Comparison of ENCODE assay signal across 11 cellular contexts in the genomic region with DNA sequence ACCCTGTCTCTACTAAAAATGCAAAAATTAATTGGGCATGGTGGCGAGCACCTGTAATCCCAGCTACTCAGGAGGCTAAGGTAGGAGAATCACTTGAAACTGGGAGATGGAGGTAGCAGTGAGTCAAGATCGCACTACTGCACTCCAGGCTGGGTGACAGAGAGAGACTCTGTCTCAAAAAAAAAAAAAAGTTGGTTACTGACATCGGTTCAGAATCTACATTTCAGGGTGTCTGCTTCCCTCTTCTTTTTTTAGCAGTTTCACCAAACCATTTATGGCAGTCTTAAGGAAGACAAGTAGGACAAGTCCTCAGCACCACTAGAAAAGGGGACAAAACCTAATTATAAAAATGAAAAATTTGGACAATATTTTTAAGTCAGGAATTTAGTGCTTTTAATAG. TPM values are rescaled to one million over a fixed set of nuclear protein-coding genes. Genes with fewer than 3 reads are reported as not detected.
DNase-seq lines count a peak whose midpoint lies in the region; ATAC-seq and TF ChIP-seq lines count a peak whose summit lies in the region.
"Had no signal": no experiment of that assay in that cellular context is flagged by ENCODE, and none has a peak within 500 bp of the region (broad histone marks: within the 10 kb centered on the region; RNA-seq: fewer than 3 reads in every experiment).

No MANE protein-coding gene starts in this region.

- intact Hi-C loops in left ventricle myocardium inferior (cut with micrococcal nuclease) (no loop called here), left cardiac atrium (cut with DNase I) (loop anchor here in 1 of 2 donors (5.0 kb wide), 2 partner anchors 69 to 104 kb away; partner anchors contain the start of genes RHOA and TCTA), esophagus squamous epithelium (cut with DNase I) (no loop called here)

- TF ChIP-seq POLR2A in esophagus squamous epithelium (IDR thresholded peaks at IDR 0.05): no peak
- peak in 1 of 4 donors; percentile 6 for TF ChIP-seq POLR2A in upper lobe of left lung (IDR thresholded peaks at IDR 0.05)

- H3K4me3 ChIP-seq in left ventricle myocardium inferior (no peak overlapping the region), OCI-LY1 (ENCODE audit: low read depth, low read length, poor library complexity, severe bottlenecking) (no peak overlapping the region), esophagus squamous epithelium (no peak overlapping the region), upper lobe of left lung (no peak overlapping the region)

- ATAC-seq in left cardiac atrium: no peak
- no peak for ATAC-seq in upper lobe of left lung (ENCODE audit: low FRiP score in 2 of 2)
- ATAC-seq in HG03025 (IDR thresholded peaks at IDR 0.05; ENCODE audit: low FRiP score, unreplicated experiment): no peak

- no peaks in the 10 kb centered on the region for H3K9me2 ChIP-seq in OCI-LY1 (ENCODE audit: low read depth, low read length)

- H3K27ac ChIP-seq in left ventricle myocardium inferior (replicated peaks) (peak overlapping the region; percentile 94), OCI-LY1 (ENCODE audit: low read depth, low read length, poor library complexity, severe bottlenecking) (peak overlapping the region; percentile 99), esophagus squamous epithelium (peak overlapping the region in 3 of 4 donors; percentile 40 to 95 (median 53)), upper lobe of left lung (peak overlapping the region; percentile 94 to 99 (median 96))

- no peak overlapping the region for H2AFZ ChIP-seq in OCI-LY1 (ENCODE audit: low read length)

- H3K79me2 ChIP-seq in OCI-LY1 (ENCODE audit: insufficient read depth, low read length): peaks cover 15% of the 10 kb centered on the region

- H3K4me1 ChIP-seq in left ventricle myocardium inferior (peaks cover 49% of the 10 kb centered on the region), OCI-LY1 (ENCODE audit: insufficient read depth, low read length, severe bottlenecking) (peaks cover 57% of the 10 kb centered on the region), esophagus squamous epithelium (peaks cover 20 to 74% (median 35%) of the 10 kb centered on the region in 3 donors), upper lobe of left lung (peaks cover 53 to 64% (median 61%) of the 10 kb centered on the region in 4 donors)

- H3K36me3 ChIP-seq in left ventricle myocardium inferior: no peaks in the 10 kb centered on the region
- no peaks in the 10 kb centered on the region for H3K36me3 ChIP-seq in OCI-LY1 (ENCODE audit: insufficient read depth, low read length)
- H3K36me3 ChIP-seq in esophagus squamous epithelium: no peaks in the 10 kb centered on the region
- no peaks in the 10 kb centered on the region for H3K36me3 ChIP-seq in upper lobe of left lung

- H3K9me3 ChIP-seq in left ventricle myocardium inferior (replicated peaks): no peaks in the 10 kb centered on the region
- H3K9me3 ChIP-seq in OCI-LY1 (ENCODE audit: low read length): no peaks in the 10 kb centered on the region
- no peaks in the 10 kb centered on the region for H3K9me3 ChIP-seq in esophagus squamous epithelium
- no peaks in the 10 kb centered on the region for H3K9me3 ChIP-seq in upper lobe of left lung

- no peaks in the 10 kb centered on the region for H4K20me1 ChIP-seq in OCI-LY1 (ENCODE audit: insufficient read depth, low read length)

- H3K4me2 ChIP-seq in OCI-LY1 (ENCODE audit: low read length): no peak overlapping the region

- no peak overlapping the region for H3K9ac ChIP-seq in OCI-LY1 (ENCODE audit: low read length)

- 83 to 96% methylated on average over 3 of the region's 3 CpGs for WGBS in esophagus squamous epithelium, 2 donors
- 70 to 80% methylated on average over 3 of the region's 3 CpGs for WGBS in upper lobe of left lung, 2 donors

- DNase-seq in left ventricle myocardium inferior (no peak), left cardiac atrium (no peak), esophagus squamous epithelium (lab: John Stamatoyannopoulos, UW) (no peak), upper lobe of left lung (no peak), 8988T (no peak), DMS153 treated with DMSO at 0.1 percent for 48 hours (lab: John Stamatoyannopoulos, UW; ENCODE audit: unreplicated experiment) (no peak)
- DNase-seq: activated CD4-positive, alpha-beta T cell treated with anti-CD3 and anti-CD28 coated beads for 4 hours; NCI-H1105 treated with DMSO at 0.1 percent for 48 hours; SW 1271 had no signal

- H3K27me3 ChIP-seq in left ventricle myocardium inferior (ENCODE audit: low read depth) (no peaks in the 10 kb centered on the region), OCI-LY1 (ENCODE audit: insufficient read depth, low read length) (no peaks in the 10 kb centered on the region), esophagus squamous epithelium (no peaks in the 10 kb centered on the region), upper lobe of left lung (no peaks in the 10 kb centered on the region)

- H3F3A ChIP-seq in OCI-LY1 (ENCODE audit: insufficient read depth, low read length): peaks cover 11% of the 10 kb centered on the region; the same call in 1 of the 2 replicates

- no peak for TF ChIP-seq CTCF in left ventricle myocardium inferior (IDR thresholded peaks at IDR 0.05; ENCODE audit: borderline replicate concordance)
- no peak for TF ChIP-seq CTCF in OCI-LY1 (IDR thresholded peaks at IDR 0.05; ENCODE audit: low read length)
- no peak for TF ChIP-seq CTCF in esophagus squamous epithelium (IDR thresholded peaks at IDR 0.05)
- no peak for TF ChIP-seq CTCF in upper lobe of left lung (IDR thresholded peaks at IDR 0.05)

- no peak for TF ChIP-seq EP300 in upper lobe of left lung (IDR thresholded peaks at IDR 0.05)

RNA-seq across cellular contexts. Expression of gene USP4, which starts 3.3 kb away (rescaled TPM):
- total RNA-seq in left ventricle myocardium inferior (37.3 TPM), left cardiac atrium (10 to 100 TPM; 37.1 to 45.5 TPM), esophagus squamous epithelium (10 to 100 TPM in 3 of 4 donors, 1 to 10 TPM in 1; 8.1 to 29.6 (median 19.3) TPM), upper lobe of left lung (100 to 1,000 TPM in 2 of 6 donors, 10 to 100 TPM in 4; 28.1 to 190 (median 66.9) TPM)

RNA-seq across cellular contexts. Expression of gene GPX1, which starts 15.0 kb away (rescaled TPM):
- 115 TPM for total RNA-seq in left ventricle myocardium inferior
- 100 to 1,000 TPM; 230 to 235 TPM for total RNA-seq in left cardiac atrium
- total RNA-seq in esophagus squamous epithelium: 100 to 1,000 TPM; 126 to 400 (median 228) TPM
- total RNA-seq in upper lobe of left lung: 100 to 1,000 TPM; 174 to 603 (median 445) TPM
